In the genomic region with DNA sequence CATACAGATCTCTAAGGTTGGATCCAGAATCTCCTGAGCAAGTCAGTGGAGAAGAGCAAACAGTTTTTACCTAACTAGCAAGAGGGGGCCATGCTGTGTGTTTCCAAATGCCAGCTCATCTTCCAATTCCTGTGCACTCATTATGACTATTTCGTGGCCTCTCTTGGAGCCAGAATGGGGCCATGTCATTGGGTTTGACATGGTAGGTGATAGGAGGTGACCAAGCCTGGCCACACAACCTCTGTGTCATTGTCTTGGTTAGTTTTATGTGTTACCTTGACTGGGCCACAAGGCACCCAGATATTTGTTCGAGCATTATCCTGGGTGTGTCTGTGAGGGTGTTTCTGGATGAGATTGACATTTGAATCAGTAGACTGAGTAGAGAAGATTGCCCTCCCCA, we compare ENCODE assay signal across 22 cellular contexts.
DNase-seq lines count a peak whose midpoint lies in the region; ATAC-seq and FAIRE-seq lines count a peak whose summit lies in the region.
"Had no signal": no experiment of that assay in that cellular context is flagged by ENCODE, and none has a peak within 500 bp of the region (broad histone marks: within the 10 kb centered on the region; RNA-seq: fewer than 3 reads in every experiment).

No MANE protein-coding gene starts in this region.

- no peaks in the 10 kb centered on the region for H3K9me3 Mint-ChIP-seq in activated CD4-positive, alpha-beta T cell treated with anti-CD3 and anti-CD28 coated beads for 36 hours (ENCODE audit: low read depth)
- no peaks in the 10 kb centered on the region for H3K9me3 Mint-ChIP-seq in activated T-cell treated with anti-CD3 and anti-CD28 coated beads, Interleukin-2, amount 50 U/mL, for 4 hours
- H3K9me3 Mint-ChIP-seq: H9 had no signal

- H3K4me3 Mint-ChIP-seq in activated CD4-positive, alpha-beta T cell treated with anti-CD3 and anti-CD28 coated beads for 36 hours = no peak overlapping the region
- H3K4me3 Mint-ChIP-seq in activated T-cell treated with anti-CD3 and anti-CD28 coated beads, Interleukin-2, amount 50 U/mL, for 4 hours = no peak overlapping the region
- H3K4me3 Mint-ChIP-seq: B cell, H9 had no signal

- CTCF ChIA-PET in activated CD4-positive, alpha-beta T cell treated with anti-CD3 and anti-CD28 coated beads for 36 hours (lab: Charles Lee) = interaction anchor here (1.1 kb wide), 1 partner anchor 12 kb away, joined by 3 read pairs; no protein-coding TSS in a partner anchor

- FAIRE-seq in urothelium cell line (lab: Jason Lieb, UNC) = peak; percentile 50
- FAIRE-seq: GM12892 had no signal

- POLR2A ChIA-PET in activated CD4-positive, alpha-beta T cell treated with anti-CD3 and anti-CD28 coated beads for 36 hours (lab: Charles Lee) = no interaction called here

- no peaks in the 10 kb centered on the region for H3K27me3 Mint-ChIP-seq in activated CD4-positive, alpha-beta T cell treated with anti-CD3 and anti-CD28 coated beads for 36 hours
- H3K27me3 Mint-ChIP-seq in activated T-cell treated with anti-CD3 and anti-CD28 coated beads, Interleukin-2, amount 50 U/mL, for 4 hours (ENCODE audit: low read depth) = no peaks in the 10 kb centered on the region

- H3K27ac Mint-ChIP-seq in activated CD4-positive, alpha-beta T cell treated with anti-CD3 and anti-CD28 coated beads for 36 hours = no peak overlapping the region
- H3K27ac Mint-ChIP-seq: B cell, H9 had no signal

- peaks cover 29% of the 10 kb centered on the region for H3K4me1 Mint-ChIP-seq in activated CD4-positive, alpha-beta T cell treated with anti-CD3 and anti-CD28 coated beads for 36 hours
- H3K4me1 Mint-ChIP-seq in activated T-cell treated with anti-CD3 and anti-CD28 coated beads, Interleukin-2, amount 50 U/mL, for 4 hours (ENCODE audit: low read depth) = peaks cover 8% of the 10 kb centered on the region
- H3K4me1 Mint-ChIP-seq: B cell had no signal

- peak; percentile 44 for DNase-seq in activated CD4-positive, alpha-beta T cell treated with anti-CD3 and anti-CD28 coated beads for 36 hours
- DNase-seq in activated CD4-positive, alpha-beta T cell treated with anti-CD3 and anti-CD28 coated beads for 1 hour = no peak
- DNase-seq in activated T-cell treated with anti-CD3 and anti-CD28 coated beads, Interleukin-2, amount 50 U/mL, for 4 hours = no peak
- DNase-seq in activated T-cell treated with anti-CD3 and anti-CD28 coated beads, Interleukin-2, amount 50 U/mL, for 1 hour = no peak
- DNase-seq in stimulated activated CD4-positive, alpha-beta T cell treated with anti-CD3 and anti-CD28 coated beads, Interleukin-1b, Interleukin-23, amount 100 ng/mL, for 48 hours = peak; percentile 46
- DNase-seq in stimulated activated CD4-positive, alpha-beta T cell treated with anti-CD3 and anti-CD28 coated beads, Interleukin-4, amount 100 ng/mL, for 1 hour = no peak
- no peak for DNase-seq in urothelium cell line (ENCODE audit: low spot score)
- DNase-seq: Calu3, DMS79 treated with DMSO at 0.1 percent for 48 hours, GM23248, H9, NCI-H1048, NCI-H1417 treated with DMSO at 0.1 percent for 48 hours, NCI-H1694 treated with DMSO at 0.1 percent for 48 hours, NCI-H2081, NCI-H2227 treated with DMSO at 0.1 percent for 48 hours, NCI-H526 treated with DMSO at 0.1 percent for 48 hours, Right ventricle myocardium superior, RPMI8226 had no signal

- intact Hi-C loops in activated CD4-positive, alpha-beta T cell treated with anti-CD3 and anti-CD28 coated beads for 36 hours (cut with DNase I, micrococcal nuclease) = no loop called here

- peak; percentile 80 for ATAC-seq in activated CD4-positive, alpha-beta T cell treated with anti-CD3 and anti-CD28 coated beads for 36 hours
- peak; percentile 49 to 53 for ATAC-seq in activated T-cell treated with anti-CD3 and anti-CD28 coated beads, Interleukin-2, amount 50 U/mL, for 4 hours
- ATAC-seq in activated CD4-positive, CD25-positive, alpha-beta regulatory T cell treated with anti-CD3 and anti-CD28 coated beads, Interleukin-2, amount 50 U/mL, for 24 hours = no peak

- no peaks in the 10 kb centered on the region for H3K36me3 Mint-ChIP-seq in activated CD4-positive, alpha-beta T cell treated with anti-CD3 and anti-CD28 coated beads for 36 hours (ENCODE audit: low read depth)
- no peaks in the 10 kb centered on the region for H3K36me3 Mint-ChIP-seq in activated T-cell treated with anti-CD3 and anti-CD28 coated beads, Interleukin-2, amount 50 U/mL, for 4 hours (ENCODE audit: insufficient read depth)

Comparison
In these comparisons a context has a peak if more than half of its experiments do, and no peak if none do; other contexts are left out.
1. DNase-seq: peak in activated CD4-positive, alpha-beta T cell treated with anti-CD3 and anti-CD28 coated beads for 36 hours (single experiment) and stimulated activated CD4-positive, alpha-beta T cell treated with anti-CD3 and anti-CD28 coated beads, Interleukin-1b, Interleukin-23, amount 100 ng/mL, for 48 hours (single experiment); none in activated CD4-positive, alpha-beta T cell treated with anti-CD3 and anti-CD28 coated beads for 1 hour (single experiment), activated T-cell treated with anti-CD3 and anti-CD28 coated beads, Interleukin-2, amount 50 U/mL, for 4 hours (single experiment), activated T-cell treated with anti-CD3 and anti-CD28 coated beads, Interleukin-2, amount 50 U/mL, for 1 hour (single experiment), stimulated activated CD4-positive, alpha-beta T cell treated with anti-CD3 and anti-CD28 coated beads, Interleukin-4, amount 100 ng/mL, for 1 hour (single experiment) and urothelium cell line (single experiment).
2. ATAC-seq: peak in activated CD4-positive, alpha-beta T cell treated with anti-CD3 and anti-CD28 coated beads for 36 hours (single experiment) and activated T-cell treated with anti-CD3 and anti-CD28 coated beads, Interleukin-2, amount 50 U/mL, for 4 hours (2 of 2); none in activated CD4-positive, CD25-positive, alpha-beta regulatory T cell treated with anti-CD3 and anti-CD28 coated beads, Interleukin-2, amount 50 U/mL, for 24 hours (0 of 2).